ENCODE assay signal across 1 cellular context in the genomic region with DNA sequence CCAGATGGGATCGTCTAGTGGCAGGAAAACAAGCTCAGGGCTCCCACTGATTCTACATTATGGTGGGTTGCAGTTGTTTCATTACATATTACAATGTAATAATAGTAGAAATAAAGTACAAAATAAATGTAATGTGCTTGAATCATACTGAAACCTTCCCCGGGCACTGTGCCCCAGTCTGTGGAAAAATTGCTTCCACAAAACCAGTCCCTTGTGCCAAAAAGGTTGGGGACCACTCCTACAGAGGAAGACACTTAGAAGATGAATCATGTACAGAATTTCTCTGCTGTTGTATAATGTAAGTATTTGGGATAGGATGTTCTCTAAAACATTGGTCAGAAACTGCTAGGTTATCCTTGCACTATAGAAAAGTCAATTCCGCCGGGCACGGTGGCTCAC.
TF ChIP-seq lines count a peak whose summit lies in the region.

No MANE protein-coding gene starts in this region.

TF ChIP-seq in HepG2, 621 proteins besides CTCF, POLR2A, EP300 and RAD21:
- TF ChIP-seq ZFP1 (CRISPR knock-in tag; IDR thresholded peaks at IDR 0.05) (no peak), STAG1 (CRISPR knock-in tag; IDR thresholded peaks at IDR 0.05) (no peak), ZNF180 (CRISPR knock-in tag; IDR thresholded peaks at IDR 0.05; ENCODE audit: borderline replicate concordance, low read depth) (no peak), SNAI1 (CRISPR knock-in tag; IDR thresholded peaks at IDR 0.05; ENCODE audit: borderline replicate concordance) (no peak), ZFYVE20 (CRISPR knock-in tag; IDR thresholded peaks at IDR 0.05; ENCODE audit: borderline replicate concordance, low read depth) (no peak), ZNF44 (CRISPR knock-in tag; IDR thresholded peaks at IDR 0.05) (no peak), CBX2 (IDR thresholded peaks at IDR 0.05; ENCODE audit: low read depth, low read length) (no peak), CBX2 (CRISPR knock-in tag; IDR thresholded peaks at IDR 0.05; ENCODE audit: low read depth) (no peak), RARG (CRISPR knock-in tag; IDR thresholded peaks at IDR 0.05; ENCODE audit: low read depth) (no peak), ZNF431 (CRISPR knock-in tag; IDR thresholded peaks at IDR 0.05; ENCODE audit: borderline replicate concordance, low read depth) (no peak), TBL1XR1 (IDR thresholded peaks at IDR 0.05; ENCODE audit: borderline replicate concordance, low read length, partially characterized antibody) (no peak), PHF8 (CRISPR knock-in tag; IDR thresholded peaks at IDR 0.05) (no peak), ZSCAN20 (CRISPR knock-in tag; IDR thresholded peaks at IDR 0.05; ENCODE audit: borderline replicate concordance) (no peak), SRSF1 (optimal IDR thresholded peaks at IDR 0.05; ENCODE audit: low read depth, low read length) (no peak), ZNF260 (CRISPR knock-in tag; IDR thresholded peaks at IDR 0.05; ENCODE audit: borderline replicate concordance, low read depth) (no peak)
- TF ChIP-seq, protein P1, sequence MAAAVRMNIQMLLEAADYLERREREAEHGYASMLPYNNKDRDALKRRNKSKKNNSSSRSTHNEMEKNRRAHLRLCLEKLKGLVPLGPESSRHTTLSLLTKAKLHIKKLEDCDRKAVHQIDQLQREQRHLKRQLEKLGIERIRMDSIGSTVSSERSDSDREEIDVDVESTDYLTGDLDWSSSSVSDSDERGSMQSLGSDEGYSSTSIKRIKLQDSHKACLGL (CRISPR knock-in tag; IDR thresholded peaks at IDR 0.05), result no peak
- TF ChIP-seq, protein P2, sequence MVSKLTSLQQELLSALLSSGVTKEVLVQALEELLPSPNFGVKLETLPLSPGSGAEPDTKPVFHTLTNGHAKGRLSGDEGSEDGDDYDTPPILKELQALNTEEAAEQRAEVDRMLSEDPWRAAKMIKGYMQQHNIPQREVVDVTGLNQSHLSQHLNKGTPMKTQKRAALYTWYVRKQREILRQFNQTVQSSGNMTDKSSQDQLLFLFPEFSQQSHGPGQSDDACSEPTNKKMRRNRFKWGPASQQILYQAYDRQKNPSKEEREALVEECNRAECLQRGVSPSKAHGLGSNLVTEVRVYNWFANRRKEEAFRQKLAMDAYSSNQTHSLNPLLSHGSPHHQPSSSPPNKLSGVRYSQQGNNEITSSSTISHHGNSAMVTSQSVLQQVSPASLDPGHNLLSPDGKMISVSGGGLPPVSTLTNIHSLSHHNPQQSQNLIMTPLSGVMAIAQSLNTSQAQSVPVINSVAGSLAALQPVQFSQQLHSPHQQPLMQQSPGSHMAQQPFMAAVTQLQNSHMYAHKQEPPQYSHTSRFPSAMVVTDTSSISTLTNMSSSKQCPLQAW (CRISPR knock-in tag; IDR thresholded peaks at IDR 0.05), result no peak
